Comparison of ENCODE assay signal across 1 cellular context in the genomic region with DNA sequence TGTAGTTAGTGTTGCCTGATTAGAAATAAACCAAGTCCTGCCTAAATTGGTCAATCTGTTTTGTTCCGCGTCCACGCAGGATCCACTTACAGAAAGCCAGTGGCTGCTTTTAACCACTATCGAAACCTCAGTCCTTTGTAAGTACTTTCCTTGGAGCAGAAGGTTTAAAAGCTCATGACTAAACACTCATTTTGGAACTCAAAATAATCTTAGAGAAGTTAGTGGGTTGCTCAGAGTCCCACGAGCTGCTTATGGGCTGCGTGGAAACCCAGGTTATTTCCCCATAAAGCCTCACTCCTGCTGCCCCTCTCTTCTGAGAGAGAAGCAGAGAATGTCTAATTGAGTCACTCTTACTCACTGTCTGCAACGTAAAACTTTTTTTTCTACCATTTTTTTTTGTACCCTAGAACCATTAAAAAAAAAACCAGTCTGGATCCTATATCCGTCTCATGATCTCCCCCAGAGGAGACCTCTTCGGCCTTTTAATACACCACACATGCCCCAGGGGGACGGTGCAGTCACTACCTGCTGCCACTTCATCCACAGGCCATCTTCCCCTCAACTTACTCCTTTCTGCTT.
TF ChIP-seq lines count a peak whose summit lies in the region.

No MANE protein-coding gene starts in this region.

TF ChIP-seq in WTC11, 78 proteins besides CTCF, POLR2A, EP300 and RAD21 (continued from another document):
- TF ChIP-seq, protein P1, sequence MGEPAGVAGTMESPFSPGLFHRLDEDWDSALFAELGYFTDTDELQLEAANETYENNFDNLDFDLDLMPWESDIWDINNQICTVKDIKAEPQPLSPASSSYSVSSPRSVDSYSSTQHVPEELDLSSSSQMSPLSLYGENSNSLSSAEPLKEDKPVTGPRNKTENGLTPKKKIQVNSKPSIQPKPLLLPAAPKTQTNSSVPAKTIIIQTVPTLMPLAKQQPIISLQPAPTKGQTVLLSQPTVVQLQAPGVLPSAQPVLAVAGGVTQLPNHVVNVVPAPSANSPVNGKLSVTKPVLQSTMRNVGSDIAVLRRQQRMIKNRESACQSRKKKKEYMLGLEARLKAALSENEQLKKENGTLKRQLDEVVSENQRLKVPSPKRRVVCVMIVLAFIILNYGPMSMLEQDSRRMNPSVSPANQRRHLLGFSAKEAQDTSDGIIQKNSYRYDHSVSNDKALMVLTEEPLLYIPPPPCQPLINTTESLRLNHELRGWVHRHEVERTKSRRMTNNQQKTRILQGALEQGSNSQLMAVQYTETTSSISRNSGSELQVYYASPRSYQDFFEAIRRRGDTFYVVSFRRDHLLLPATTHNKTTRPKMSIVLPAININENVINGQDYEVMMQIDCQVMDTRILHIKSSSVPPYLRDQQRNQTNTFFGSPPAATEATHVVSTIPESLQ (CRISPR knock-in tag; IDR thresholded peaks at IDR 0.05) = no peak
- TF ChIP-seq HMGXB4 (CRISPR knock-in tag; IDR thresholded peaks at IDR 0.05) = no peak
- TF ChIP-seq, protein P2, sequence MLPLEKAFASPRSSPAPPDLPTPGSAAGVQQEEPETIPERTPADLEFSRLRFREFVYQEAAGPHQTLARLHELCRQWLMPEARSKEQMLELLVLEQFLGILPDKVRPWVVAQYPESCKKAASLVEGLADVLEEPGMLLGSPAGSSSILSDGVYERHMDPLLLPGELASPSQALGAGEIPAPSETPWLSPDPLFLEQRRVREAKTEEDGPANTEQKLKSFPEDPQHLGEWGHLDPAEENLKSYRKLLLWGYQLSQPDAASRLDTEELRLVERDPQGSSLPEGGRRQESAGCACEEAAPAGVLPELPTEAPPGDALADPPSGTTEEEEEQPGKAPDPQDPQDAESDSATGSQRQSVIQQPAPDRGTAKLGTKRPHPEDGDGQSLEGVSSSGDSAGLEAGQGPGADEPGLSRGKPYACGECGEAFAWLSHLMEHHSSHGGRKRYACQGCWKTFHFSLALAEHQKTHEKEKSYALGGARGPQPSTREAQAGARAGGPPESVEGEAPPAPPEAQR (CRISPR knock-in tag; IDR thresholded peaks at IDR 0.05) = no peak
- TF ChIP-seq SMAD4 (CRISPR knock-in tag; IDR thresholded peaks at IDR 0.05) = no peak
- no peak for TF ChIP-seq NFYB (CRISPR knock-in tag; conservative IDR thresholded peaks at IDR 0.05; ENCODE audit: low read depth)
- TF ChIP-seq OVOL2 (CRISPR knock-in tag; IDR thresholded peaks at IDR 0.05; ENCODE audit: borderline replicate concordance) = no peak
- TF ChIP-seq FOXK1 (CRISPR knock-in tag; IDR thresholded peaks at IDR 0.05) = no peak
- TF ChIP-seq, protein P3, sequence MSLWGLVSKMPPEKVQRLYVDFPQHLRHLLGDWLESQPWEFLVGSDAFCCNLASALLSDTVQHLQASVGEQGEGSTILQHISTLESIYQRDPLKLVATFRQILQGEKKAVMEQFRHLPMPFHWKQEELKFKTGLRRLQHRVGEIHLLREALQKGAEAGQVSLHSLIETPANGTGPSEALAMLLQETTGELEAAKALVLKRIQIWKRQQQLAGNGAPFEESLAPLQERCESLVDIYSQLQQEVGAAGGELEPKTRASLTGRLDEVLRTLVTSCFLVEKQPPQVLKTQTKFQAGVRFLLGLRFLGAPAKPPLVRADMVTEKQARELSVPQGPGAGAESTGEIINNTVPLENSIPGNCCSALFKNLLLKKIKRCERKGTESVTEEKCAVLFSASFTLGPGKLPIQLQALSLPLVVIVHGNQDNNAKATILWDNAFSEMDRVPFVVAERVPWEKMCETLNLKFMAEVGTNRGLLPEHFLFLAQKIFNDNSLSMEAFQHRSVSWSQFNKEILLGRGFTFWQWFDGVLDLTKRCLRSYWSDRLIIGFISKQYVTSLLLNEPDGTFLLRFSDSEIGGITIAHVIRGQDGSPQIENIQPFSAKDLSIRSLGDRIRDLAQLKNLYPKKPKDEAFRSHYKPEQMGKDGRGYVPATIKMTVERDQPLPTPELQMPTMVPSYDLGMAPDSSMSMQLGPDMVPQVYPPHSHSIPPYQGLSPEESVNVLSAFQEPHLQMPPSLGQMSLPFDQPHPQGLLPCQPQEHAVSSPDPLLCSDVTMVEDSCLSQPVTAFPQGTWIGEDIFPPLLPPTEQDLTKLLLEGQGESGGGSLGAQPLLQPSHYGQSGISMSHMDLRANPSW (CRISPR knock-in tag; conservative IDR thresholded peaks at IDR 0.05; ENCODE audit: low read depth) = no peak
- TF ChIP-seq RELA (CRISPR knock-in tag; IDR thresholded peaks at IDR 0.05; ENCODE audit: borderline replicate concordance) = no peak
